ENCODE assay signal across 8 cellular contexts in the genomic region with DNA sequence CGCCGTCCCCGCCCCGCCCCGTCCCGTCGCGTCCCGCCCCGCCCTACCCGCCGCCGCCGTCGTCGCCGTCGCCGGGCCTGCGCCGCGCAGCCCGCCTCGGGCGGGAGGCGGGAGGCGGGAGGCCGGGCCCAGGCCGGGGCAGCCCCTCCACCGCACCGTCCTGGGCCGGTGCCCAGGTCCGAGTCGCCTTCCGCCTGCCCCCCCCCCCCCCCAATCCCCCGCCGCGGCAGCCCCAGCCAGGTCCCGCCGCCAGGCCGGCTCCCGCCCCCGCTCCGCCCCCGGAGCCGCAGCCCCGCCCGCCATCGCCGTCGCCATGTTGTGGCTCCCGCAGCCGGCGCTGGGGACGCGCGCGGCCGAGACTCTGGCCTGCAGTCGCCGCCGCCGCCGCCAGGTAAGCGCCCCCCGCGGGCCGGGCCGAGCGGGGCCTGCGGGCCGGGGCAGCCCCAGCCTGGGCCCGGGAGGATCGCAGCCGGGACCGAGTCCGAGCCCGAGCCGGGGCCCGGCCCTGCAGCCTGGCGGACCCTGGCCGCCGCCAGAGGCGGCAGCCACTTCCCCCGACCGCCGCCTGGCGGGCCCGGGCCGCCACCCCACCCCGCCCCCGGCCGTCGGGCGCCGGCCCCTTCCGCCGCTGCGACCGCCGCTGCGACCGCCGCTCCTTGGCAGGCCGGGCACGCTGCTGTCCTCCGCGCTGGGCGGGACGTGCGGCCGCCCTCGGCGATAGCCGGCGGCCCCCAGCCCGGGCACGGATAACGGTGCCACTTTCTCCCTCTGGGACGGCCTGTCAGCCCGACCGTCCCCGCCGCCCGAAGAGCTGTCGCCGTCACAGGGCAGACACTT. TPM values are rescaled to one million over a fixed set of nuclear protein-coding genes. Genes with fewer than 3 reads are reported as not detected.
DNase-seq lines count a peak whose midpoint lies in the region; ATAC-seq and TF ChIP-seq lines count a peak whose summit lies in the region.

A gene with protein sequence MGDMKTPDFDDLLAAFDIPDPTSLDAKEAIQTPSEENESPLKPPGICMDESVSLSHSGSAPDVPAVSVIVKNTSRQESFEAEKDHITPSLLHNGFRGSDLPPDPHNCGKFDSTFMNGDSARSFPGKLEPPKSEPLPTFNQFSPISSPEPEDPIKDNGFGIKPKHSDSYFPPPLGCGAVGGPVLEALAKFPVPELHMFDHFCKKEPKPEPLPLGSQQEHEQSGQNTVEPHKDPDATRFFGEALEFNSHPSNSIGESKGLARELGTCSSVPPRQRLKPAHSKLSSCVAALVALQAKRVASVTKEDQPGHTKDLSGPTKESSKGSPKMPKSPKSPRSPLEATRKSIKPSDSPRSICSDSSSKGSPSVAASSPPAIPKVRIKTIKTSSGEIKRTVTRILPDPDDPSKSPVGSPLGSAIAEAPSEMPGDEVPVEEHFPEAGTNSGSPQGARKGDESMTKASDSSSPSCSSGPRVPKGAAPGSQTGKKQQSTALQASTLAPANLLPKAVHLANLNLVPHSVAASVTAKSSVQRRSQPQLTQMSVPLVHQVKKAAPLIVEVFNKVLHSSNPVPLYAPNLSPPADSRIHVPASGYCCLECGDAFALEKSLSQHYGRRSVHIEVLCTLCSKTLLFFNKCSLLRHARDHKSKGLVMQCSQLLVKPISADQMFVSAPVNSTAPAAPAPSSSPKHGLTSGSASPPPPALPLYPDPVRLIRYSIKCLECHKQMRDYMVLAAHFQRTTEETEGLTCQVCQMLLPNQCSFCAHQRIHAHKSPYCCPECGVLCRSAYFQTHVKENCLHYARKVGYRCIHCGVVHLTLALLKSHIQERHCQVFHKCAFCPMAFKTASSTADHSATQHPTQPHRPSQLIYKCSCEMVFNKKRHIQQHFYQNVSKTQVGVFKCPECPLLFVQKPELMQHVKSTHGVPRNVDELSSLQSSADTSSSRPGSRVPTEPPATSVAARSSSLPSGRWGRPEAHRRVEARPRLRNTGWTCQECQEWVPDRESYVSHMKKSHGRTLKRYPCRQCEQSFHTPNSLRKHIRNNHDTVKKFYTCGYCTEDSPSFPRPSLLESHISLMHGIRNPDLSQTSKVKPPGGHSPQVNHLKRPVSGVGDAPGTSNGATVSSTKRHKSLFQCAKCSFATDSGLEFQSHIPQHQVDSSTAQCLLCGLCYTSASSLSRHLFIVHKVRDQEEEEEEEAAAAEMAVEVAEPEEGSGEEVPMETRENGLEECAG (N-terminal part only) (plus strand): TSS at position 319 of the 837 bp plus-strand sequence. CDS start 34,084 bp downstream, outside the sequence.

- TF ChIP-seq RAD21 in IMR-90 (IDR thresholded peaks at IDR 0.05; ENCODE audit: low read length) = peak; percentile 22; the same call in 1 of the 2 replicates

- peaks cover 8% of the 10 kb centered on the region for H3K9me1 ChIP-seq in IMR-90 (ENCODE audit: insufficient read depth, low read length)

- peaks cover 24% of the 10 kb centered on the region for H3K36me3 Mint-ChIP-seq in activated naive CD8-positive, alpha-beta T cell treated with anti-CD3 and anti-CD28 coated beads, Interleukin-2, amount 10 ng/mL, durations not matched to agents 7 days and 5 days
- peaks cover 21% of the 10 kb centered on the region for H3K36me3 Mint-ChIP-seq in type B pancreatic cell

- peak within 1 kb of the TSS; percentile 97 for H2AK9ac ChIP-seq in IMR-90 (replicated peaks; ENCODE audit: low read depth, low read length, poor library complexity)

- DNase-seq in Daoy (ENCODE audit: low read depth) = peak; percentile 73
- peak; percentile 70 for DNase-seq in IMR-90
- DNase-seq in SW 1271 (lab: John Stamatoyannopoulos, UW) = peak; percentile 37 to 79
- DNase-seq in activated naive CD8-positive, alpha-beta T cell treated with anti-CD3 and anti-CD28 coated beads, Interleukin-2, amount 10 ng/mL, durations not matched to agents 7 days and 5 days = peak; percentile 91
- peak; percentile 84 to 90 for DNase-seq in cardiac muscle cell (ENCODE audit: low read depth in 1 of 2, low spot score in 1 of 2)
- peak; percentile 70 to 84 for DNase-seq in trophoblast cell
- peak; percentile 84 for DNase-seq in type B pancreatic cell (ENCODE audit: extremely low spot score, unreplicated experiment)

- peak within 1 kb of the TSS; percentile 55 for H3K18ac ChIP-seq in IMR-90 (ENCODE audit: low read depth, low read length)
- peak within 1 kb of the TSS; percentile 96 for H3K18ac ChIP-seq in trophoblast cell (ENCODE audit: low read length)

- peaks cover 24% of the 10 kb centered on the region for H3K79me2 ChIP-seq in trophoblast cell (ENCODE audit: control insufficient read depth, insufficient read depth, low read length, poor library complexity)

- peak within 1 kb of the TSS; percentile 96 for H3K27ac Mint-ChIP-seq in activated naive CD8-positive, alpha-beta T cell treated with anti-CD3 and anti-CD28 coated beads, Interleukin-2, amount 10 ng/mL, durations not matched to agents 7 days and 5 days
- peak within 1 kb of the TSS; percentile 97 for H3K27ac Mint-ChIP-seq in type B pancreatic cell

- H3K9ac ChIP-seq in IMR-90 (ENCODE audit: low read depth, low read length) (peak within 1 kb of the TSS; percentile 98), trophoblast cell (ENCODE audit: low read length) (peak within 1 kb of the TSS; percentile 93)

- intact Hi-C loops in IMR-90 (cut with micrococcal nuclease) = loop anchor here (1.0 to 10.0 kb wide), 2 partner anchors 94 to 176 kb away; a partner anchor contains a TSS

- peak within 1 kb of the TSS; percentile 80 for H3K56ac ChIP-seq in IMR-90 (ENCODE audit: extremely low read depth, insufficient read depth, low read length)

- in situ Hi-C loops in IMR-90 (cut with MboI; ENCODE audit: low sequenced_read_pairs) = no loop called here

- peaks cover 12% of the 10 kb centered on the region for H3K4me1 ChIP-seq in IMR-90 (ENCODE audit: control insufficient read depth, insufficient read depth, low read length)
- H3K4me1 ChIP-seq in cardiac muscle cell (ENCODE audit: low read depth) = peaks cover 14% of the 10 kb centered on the region
- peaks cover 5 to 8% of the 10 kb centered on the region in 2 experiments for H3K4me1 ChIP-seq in trophoblast cell (ENCODE audit: control insufficient read depth in 1 of 2, insufficient read depth in 2 of 2, low read length in 2 of 2)

- H3K4me2 ChIP-seq in IMR-90 (ENCODE audit: low read depth, low read length) (peak within 1 kb of the TSS; percentile 98), trophoblast cell (ENCODE audit: low read length) (peak within 1 kb of the TSS; percentile 91)

- no peak for TF ChIP-seq POLR2A in IMR-90 (IDR thresholded peaks at IDR 0.05; ENCODE audit: low read depth, low read length)

- H2BK5ac ChIP-seq in IMR-90 (ENCODE audit: low read depth, low read length, poor library complexity, severe bottlenecking) (peak within 1 kb of the TSS; percentile 90), trophoblast cell (ENCODE audit: low read depth, low read length, poor library complexity) (peak within 1 kb of the TSS; percentile 90)

- POLR2A ChIA-PET in IMR-90 (lab: Charles Lee; ENCODE audit: unreplicated experiment) = no interaction called here
- POLR2A ChIA-PET in activated naive CD8-positive, alpha-beta T cell treated with anti-CD3 and anti-CD28 coated beads, Interleukin-2, amount 10 ng/mL, durations not matched to agents 7 days and 5 days (lab: Charles Lee) = interaction anchor here (0.8 to 6.0 kb wide), 11 partner anchors 13 to 150 kb away, joined by 3 to 81 read pairs (median 7); a partner anchor contains a TSS

- H4K20me1 ChIP-seq in IMR-90 (ENCODE audit: insufficient read depth, low read length) = peaks cover 41% of the 10 kb centered on the region

- peak within 1 kb of the TSS; percentile 76 for H2BK12ac ChIP-seq in trophoblast cell (ENCODE audit: low read length)

- no peaks in the 10 kb centered on the region for H3K27me3 ChIP-seq in IMR-90 (ENCODE audit: control insufficient read depth, insufficient read depth, low read length)
- no peaks in the 10 kb centered on the region for H3K27me3 ChIP-seq in cardiac muscle cell
- no peaks in the 10 kb centered on the region for H3K27me3 ChIP-seq in trophoblast cell (ENCODE audit: insufficient read depth, low read length)

- peak within 1 kb of the TSS; percentile 92 for H3K27ac ChIP-seq in IMR-90 (ENCODE audit: insufficient read depth, low read length)
- H3K27ac ChIP-seq in cardiac muscle cell = peak within 1 kb of the TSS; percentile 92
- H3K27ac ChIP-seq in trophoblast cell (ENCODE audit: low read depth, low read length) = peak within 1 kb of the TSS; percentile 94

- no TSS peak for BruUV-seq in IMR-90 (replicated peaks; lab: Mats Ljungman, UMichigan)

- H2BK20ac ChIP-seq in IMR-90 (ENCODE audit: low read depth, low read length) = no peak within 1 kb of the TSS

- no peaks in the 10 kb centered on the region for H3K27me3 Mint-ChIP-seq in activated naive CD8-positive, alpha-beta T cell treated with anti-CD3 and anti-CD28 coated beads, Interleukin-2, amount 10 ng/mL, durations not matched to agents 7 days and 5 days
- H3K27me3 Mint-ChIP-seq in type B pancreatic cell = no peaks in the 10 kb centered on the region

- peak within 1 kb of the TSS; percentile 90 for H4K12ac ChIP-seq in trophoblast cell (ENCODE audit: low read depth, low read length)

- H2AFZ ChIP-seq in IMR-90 (replicated peaks; ENCODE audit: low read length, poor library complexity) (peak within 1 kb of the TSS; percentile 99), trophoblast cell (ENCODE audit: insufficient read depth, low read length, poor library complexity) (peak within 1 kb of the TSS; percentile 97)

- peak; percentile 49 for ATAC-seq in GM21526 (IDR thresholded peaks at IDR 0.05; ENCODE audit: low FRiP score, unreplicated experiment)
- peak; percentile 85 for ATAC-seq in IMR-90 (ENCODE audit: low read depth)
- ATAC-seq in activated naive CD8-positive, alpha-beta T cell treated with anti-CD3 and anti-CD28 coated beads, Interleukin-2, amount 10 ng/mL, durations not matched to agents 7 days and 5 days (ENCODE audit: low read depth) = peak; percentile 62

- peak within 1 kb of the TSS; percentile 48 for H4K5ac ChIP-seq in IMR-90 (ENCODE audit: low read depth, low read length)

- H3K14ac ChIP-seq in IMR-90 (replicated peaks; ENCODE audit: low read depth, low read length) = peak within 1 kb of the TSS; percentile 95
- H3K14ac ChIP-seq in trophoblast cell (ENCODE audit: low read length) = peak within 1 kb of the TSS; percentile 97

- H2AK5ac ChIP-seq in IMR-90 (ENCODE audit: low read depth, low read length) (peak within 1 kb of the TSS; percentile 81), trophoblast cell (ENCODE audit: low read length) (peak within 1 kb of the TSS; percentile 49)

- WGBS in IMR-90 (ENCODE audit: extremely low coverage in 2 of 2, insufficient read length in 1 of 2), 2 experiments = 0% methylated on average over 37 of the region's 127 CpGs; no CpG with 5 or more reads in 1 of the 2 experiments
- WGBS in trophoblast cell (ENCODE audit: extremely low coverage, insufficient coverage, insufficient read length) = no CpG with 5 or more reads among the region's 127 CpGs

- H4K91ac ChIP-seq in IMR-90 (ENCODE audit: insufficient read depth, low read depth, low read length) (peak within 1 kb of the TSS; percentile 76), trophoblast cell (ENCODE audit: low read depth, low read length) (peak within 1 kb of the TSS; percentile 98)

- H3K4me3 Mint-ChIP-seq in activated naive CD8-positive, alpha-beta T cell treated with anti-CD3 and anti-CD28 coated beads, Interleukin-2, amount 10 ng/mL, durations not matched to agents 7 days and 5 days = peak within 1 kb of the TSS; percentile 97
- H3K4me3 Mint-ChIP-seq in type B pancreatic cell = peak within 1 kb of the TSS; percentile 97

- dilution Hi-C loops in IMR-90 (cut with HindIII; ENCODE audit: low sequenced_read_pairs, unreplicated experiment) = no loop called here

- H2BK15ac ChIP-seq in IMR-90 (ENCODE audit: low read depth, low read length) = peak within 1 kb of the TSS; percentile 52; the same call in 1 of the 3 replicates

- H3K4me3 ChIP-seq in IMR-90 (ENCODE audit: insufficient read depth, low read depth, low read length) (peak within 1 kb of the TSS; percentile 99), cardiac muscle cell (peak within 1 kb of the TSS; percentile 60), trophoblast cell (ENCODE audit: low read depth, low read length) (peak within 1 kb of the TSS; percentile 93)

- TF ChIP-seq CTCF in IMR-90 (conservative IDR thresholded peaks at IDR 0.05; ENCODE audit: low read depth, low read length) (peak; percentile 33), cardiac muscle cell (IDR thresholded peaks at IDR 0.05; ENCODE audit: low read depth, low read length) (no peak), type B pancreatic cell (conservative IDR thresholded peaks at IDR 0.05) (no peak)

- H3K36me3 ChIP-seq in IMR-90 (ENCODE audit: control insufficient read depth, insufficient read depth, low read length) (no peaks in the 10 kb centered on the region), cardiac muscle cell (no peaks in the 10 kb centered on the region), trophoblast cell (ENCODE audit: control insufficient read depth in 1 of 2, insufficient read depth in 2 of 2, low read length in 2 of 2) (peaks cover 0 to 2% of the 10 kb centered on the region in 2 experiments)

- peaks cover 53% of the 10 kb centered on the region for H3K4me1 Mint-ChIP-seq in activated naive CD8-positive, alpha-beta T cell treated with anti-CD3 and anti-CD28 coated beads, Interleukin-2, amount 10 ng/mL, durations not matched to agents 7 days and 5 days
- H3K4me1 Mint-ChIP-seq in type B pancreatic cell (ENCODE audit: unreplicated experiment) = peaks cover 41% of the 10 kb centered on the region

- no peaks in the 10 kb centered on the region for H3K9me3 ChIP-seq in IMR-90 (ENCODE audit: control insufficient read depth, insufficient read depth, low read length)
- H3K9me3 ChIP-seq in cardiac muscle cell (ENCODE audit: low read depth) = no peaks in the 10 kb centered on the region
- H3K9me3 ChIP-seq in trophoblast cell (ENCODE audit: insufficient read depth, low read depth, low read length) = no peaks in the 10 kb centered on the region

- H3K79me1 ChIP-seq in IMR-90 (ENCODE audit: low read depth in 1 of 2, low read length in 2 of 2) = peaks cover 16 to 58% of the 10 kb centered on the region in 2 experiments
- H3K79me1 ChIP-seq in trophoblast cell (ENCODE audit: low read length) = peaks cover 12% of the 10 kb centered on the region

- H3K9me3 Mint-ChIP-seq in activated naive CD8-positive, alpha-beta T cell treated with anti-CD3 and anti-CD28 coated beads, Interleukin-2, amount 10 ng/mL, durations not matched to agents 7 days and 5 days = no peaks in the 10 kb centered on the region
- no peaks in the 10 kb centered on the region for H3K9me3 Mint-ChIP-seq in type B pancreatic cell

- CTCF ChIA-PET in IMR-90 (lab: Yijun Ruan, JAX) = no interaction called here

- H3K4ac ChIP-seq in IMR-90 (ENCODE audit: low read depth, low read length) (peak within 1 kb of the TSS; percentile 87), trophoblast cell (ENCODE audit: low read depth, low read length) (peak within 1 kb of the TSS; percentile 68)

- H4K8ac ChIP-seq in IMR-90 (ENCODE audit: low read depth in 2 of 2, low read length in 2 of 2) = peak within 1 kb of the TSS; percentile 77 to 87
- peak within 1 kb of the TSS; percentile 88 for H4K8ac ChIP-seq in trophoblast cell (ENCODE audit: low read depth, low read length)

- peak within 1 kb of the TSS; percentile 83 for H3K23ac ChIP-seq in IMR-90 (ENCODE audit: low read depth, low read length)
- no peak within 1 kb of the TSS for H3K23ac ChIP-seq in trophoblast cell (ENCODE audit: low read length)

- H2BK120ac ChIP-seq in IMR-90 (ENCODE audit: low read depth, low read length) (peak within 1 kb of the TSS; percentile 61; the same call in 1 of the 2 replicates), trophoblast cell (ENCODE audit: insufficient read depth, low read length, poor library complexity) (peak within 1 kb of the TSS; percentile 93)

RNA-seq across cellular contexts. Expression of the gene that starts here (rescaled TPM):
- total RNA-seq in Daoy (2014; rRNA removed; shearing (Covaris generic)) = 1.4 and 2.1 TPM in 2 replicates
- total RNA-seq in IMR-90 (2012; rRNA removed) (4.2 and 4.3 TPM in 2 replicates), cardiac muscle cell (16.0 and 19.2 TPM in 2 replicates), type B pancreatic cell (ENCODE audit: low replicate concordance) (26.4 and 26.8 TPM in 2 replicates)
- polyA plus RNA-seq in IMR-90 (2012; rRNA removed) (10.2 and 11.5 TPM in 2 replicates), cardiac muscle cell (8.1 and 22.9 TPM in 2 replicates)
- 5.6 and 7.5 TPM in 2 replicates for polyA plus RNA-seq in IMR-90 (2012; cell fraction: cytosol; rRNA removed)
- 19.3 and 29.4 TPM in 2 replicates for polyA plus RNA-seq in IMR-90 (2012; cell fraction: nucleus; rRNA removed; ENCODE audit: low replicate concordance)
- total RNA-seq in activated naive CD8-positive, alpha-beta T cell treated with anti-CD3 and anti-CD28 coated beads, Interleukin-2, amount 10 ng/mL, durations not matched to agents 7 days and 5 days = 10 to 100 TPM; 35.6 TPM
- polyA plus RNA-seq in trophoblast cell (2013) = 25.3 and 25.7 TPM in 2 replicates

Comparison
In these comparisons a context has a peak if more than half of its experiments do, and no peak if none do; other contexts are left out.
1. Peak in every context shown above with its lines: DNase-seq, ATAC-seq, H3K4me3 ChIP-seq and H3K27ac ChIP-seq.